23 cellular contexts compared by ENCODE assay signal in genomic region chr9:81611664-81612063, GRCh38.
"Had no signal": no experiment of that assay in that cellular context is flagged by ENCODE, and none has a peak within 500 bp of the region (broad histone marks: within the 10 kb centered on the region; RNA-seq: fewer than 3 reads in every experiment).

No MANE protein-coding gene starts in this region.

- H3K36me3 Mint-ChIP-seq: activated naive CD4-positive, alpha-beta T cell treated with anti-CD3 and anti-CD28 coated beads, Interleukin-2, amount 50 U/mL, for 72 hours had no signal

- ATAC-seq: activated CD8-positive, alpha-beta T cell treated with anti-CD3 and anti-CD28 coated beads, Interleukin-2, amount 10 ng/mL, durations not matched to agents 7 days and 5 days; activated naive CD4-positive, alpha-beta T cell treated with anti-CD3 and anti-CD28 coated beads, Interleukin-2, amount 50 U/mL, for 72 hours; left ventricle myocardium superior; natural killer cell treated with Interleukin-12 subunit alpha and Interleukin-12 subunit beta and Interleukin-15 and Interleukin-18, amount 100 ng/mL, for 72 hours had no signal

- H3K27ac Mint-ChIP-seq: activated CD8-positive, alpha-beta T cell treated with anti-CD3 and anti-CD28 coated beads, Interleukin-2, amount 10 ng/mL, durations not matched to agents 7 days and 5 days; activated naive CD4-positive, alpha-beta T cell treated with anti-CD3 and anti-CD28 coated beads, Interleukin-2, amount 50 U/mL, for 72 hours; stimulated activated naive CD8-positive, alpha-beta T cell treated with anti-CD3 and anti-CD28 coated beads, Interleukin-15, Interleukin-2, amounts not matched to agents 100 ng/mL and 50 ng/mL, for 24 hours had no signal

- H3K9me3 ChIP-seq: transverse colon, vagina had no signal

- H3K9me3 Mint-ChIP-seq: activated naive CD4-positive, alpha-beta T cell treated with anti-CD3 and anti-CD28 coated beads, Interleukin-2, amount 50 U/mL, for 72 hours; natural killer cell treated with Interleukin-12 subunit alpha and Interleukin-12 subunit beta and Interleukin-15 and Interleukin-18, amount 100 ng/mL, for 72 hours; stimulated activated naive CD8-positive, alpha-beta T cell treated with anti-CD3 and anti-CD28 coated beads, Interleukin-15, Interleukin-2, amounts not matched to agents 100 ng/mL and 50 ng/mL, for 24 hours had no signal

- H3K4me3 ChIP-seq: transverse colon, vagina had no signal

- DNase-seq: activated CD4-positive, alpha-beta T cell treated with anti-CD3 and anti-CD28 coated beads for 1 hour; activated CD4-positive, alpha-beta T cell treated with anti-CD3 and anti-CD28 coated beads, Interleukin-2, amount 50 U/mL, for 1 hour; activated CD8-positive, alpha-beta T cell treated with anti-CD3 and anti-CD28 coated beads, Interleukin-2, amount 10 ng/mL, durations not matched to agents 7 days and 5 days; activated gamma-delta T cell treated with Interleukin-2 at 50 U/mL for 16 hours; activated T-cell treated with anti-CD3 and anti-CD28 coated beads, Interleukin-2, amount 50 U/mL, for 1 hour; aorta; brain microvascular endothelial cell; caudate nucleus; dermis blood vessel endothelial cell; effector memory CD4-positive, alpha-beta T cell; head of caudate nucleus; left ventricle myocardium superior; mammary epithelial cell; midbrain; occipital lobe; retina; stimulated activated CD4-positive, alpha-beta T cell treated with anti-CD3 and anti-CD28 coated beads, Interleukin-12 subunit alpha, Interleukin-12 subunit beta, amount 100 ng/mL, for 4 hours; T-helper 1 cell; transverse colon had no signal

- H3K36me3 ChIP-seq: brain microvascular endothelial cell had no signal

- H3K27ac ChIP-seq: brain microvascular endothelial cell, vagina had no signal

- H3K4me3 Mint-ChIP-seq: activated CD8-positive, alpha-beta T cell treated with anti-CD3 and anti-CD28 coated beads, Interleukin-2, amount 10 ng/mL, durations not matched to agents 7 days and 5 days; natural killer cell treated with Interleukin-12 subunit alpha and Interleukin-12 subunit beta and Interleukin-15 and Interleukin-18, amount 100 ng/mL, for 72 hours; stimulated activated naive CD8-positive, alpha-beta T cell treated with anti-CD3 and anti-CD28 coated beads, Interleukin-15, Interleukin-2, amounts not matched to agents 100 ng/mL and 50 ng/mL, for 24 hours had no signal

- H3K27me3 ChIP-seq: brain microvascular endothelial cell, transverse colon, vagina had no signal

- H3K27me3 Mint-ChIP-seq: natural killer cell treated with Interleukin-12 subunit alpha and Interleukin-12 subunit beta and Interleukin-15 and Interleukin-18, amount 100 ng/mL, for 72 hours; stimulated activated naive CD8-positive, alpha-beta T cell treated with anti-CD3 and anti-CD28 coated beads, Interleukin-15, Interleukin-2, amounts not matched to agents 100 ng/mL and 50 ng/mL, for 24 hours had no signal
